ENCODE assay signal across 8 cellular contexts in the genomic region with DNA sequence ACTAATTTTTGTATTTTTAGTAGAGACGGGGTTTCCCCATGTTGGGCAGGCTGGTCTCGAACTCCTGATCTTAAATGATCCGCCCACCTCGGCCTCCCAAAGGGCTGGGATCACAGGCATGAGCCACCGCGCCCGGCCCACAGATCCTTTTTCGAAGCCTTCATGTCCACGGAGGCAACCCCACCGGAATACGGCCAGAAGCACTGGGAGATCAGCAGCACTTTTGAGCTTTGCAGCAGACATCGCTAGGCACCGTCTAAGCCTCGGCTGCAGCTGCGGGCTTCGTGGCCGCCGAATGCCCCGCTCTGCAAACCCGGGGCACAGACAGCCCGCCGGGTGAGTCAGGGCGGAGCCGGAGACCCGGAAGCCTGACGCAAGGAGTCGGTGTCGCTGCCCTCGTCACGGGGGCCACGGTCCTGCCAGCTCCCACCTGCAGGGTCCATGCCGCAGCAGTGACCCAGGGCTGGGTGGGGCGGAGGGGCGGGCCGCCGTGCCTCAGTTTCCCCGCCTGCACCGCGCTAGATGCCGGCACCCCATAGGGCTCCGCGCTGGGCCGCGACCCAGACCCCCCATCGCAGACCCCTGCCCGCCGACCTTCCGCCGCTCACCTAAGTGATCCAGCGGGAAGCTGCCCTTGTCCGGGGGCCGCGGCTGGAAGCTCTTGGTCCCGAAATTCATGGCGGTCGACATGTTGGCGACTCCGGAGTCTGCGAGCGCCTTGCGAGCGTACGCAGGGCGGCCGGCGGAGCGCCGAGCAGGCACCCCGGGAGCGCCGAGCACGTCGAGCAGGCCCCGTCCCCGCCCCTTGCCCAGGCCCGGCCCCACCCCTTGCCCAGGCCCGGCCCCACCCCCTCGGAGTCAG. TPM values are rescaled to one million over a fixed set of nuclear protein-coding genes. Genes with fewer than 3 reads are reported as not detected.
DNase-seq lines count a peak whose midpoint lies in the region; ATAC-seq and TF ChIP-seq lines count a peak whose summit lies in the region.

A gene with protein sequence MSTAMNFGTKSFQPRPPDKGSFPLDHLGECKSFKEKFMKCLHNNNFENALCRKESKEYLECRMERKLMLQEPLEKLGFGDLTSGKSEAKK (minus strand): TSS at position 730 of the 862 bp plus-strand sequence. CDS start 40 bp downstream, at position 690.

- H3F3A ChIP-seq in PC-3 (ENCODE audit: low read length, unreplicated experiment), result no peaks in the 10 kb centered on the region

- H3K4me3 ChIP-seq in HUES6 (ENCODE audit: low read depth, low read length) (peak within 1 kb of the TSS; percentile 98), PC-3 (ENCODE audit: low read length) (peak within 1 kb of the TSS; percentile 93), epithelial cell of proximal tubule (ENCODE audit: low read depth, low read length) (peak within 1 kb of the TSS; percentile 99), mucosa of rectum (ENCODE audit: low read length in 2 of 2) (peak within 1 kb of the TSS; percentile 77 to 81)

- H2AFZ ChIP-seq in PC-3 (ENCODE audit: low read length), result peak within 1 kb of the TSS; percentile 94

- peak within 1 kb of the TSS; percentile 82 for H3K9ac ChIP-seq in HUES6 (ENCODE audit: low read length)
- peak within 1 kb of the TSS; percentile 97 for H3K9ac ChIP-seq in PC-3 (ENCODE audit: low read length)
- H3K9ac ChIP-seq in mucosa of rectum (ENCODE audit: low read depth in 1 of 2, low read length in 2 of 2), result peak within 1 kb of the TSS; percentile 85 to 89

- intact Hi-C loops in PC-3 (cut with micrococcal nuclease), result no loop called here

- H3K9me2 ChIP-seq in PC-3 (replicated peaks; ENCODE audit: low read length), result no peaks in the 10 kb centered on the region

- peaks cover 24% of the 10 kb centered on the region for H4K20me1 ChIP-seq in PC-3 (ENCODE audit: low read length)

- peaks cover 45% of the 10 kb centered on the region for H3K79me2 ChIP-seq in PC-3 (ENCODE audit: low read length)

- CTCF ChIA-PET in PC-3 (lab: Charles Lee), result interaction anchor here (0.5 to 0.7 kb wide), 4 partner anchors 18 to 211 kb away, joined by 3 to 6 read pairs (median 4); no protein-coding TSS in a partner anchor

- in situ Hi-C loops in Caki2 (cut with HindIII; ENCODE audit: low pct_unique_long_range_greater_than_20kb, low sequenced_read_pairs), result no loop called here

- peak; percentile 67 for ATAC-seq in GM21423 (IDR thresholded peaks at IDR 0.05; ENCODE audit: unreplicated experiment)
- peak; percentile 93 for ATAC-seq in PC-3

- BruUV-seq in PC-3 (replicated peaks; lab: Mats Ljungman, UMichigan), result TSS peak; percentile 34

- H3K27me3 ChIP-seq in HUES6 (ENCODE audit: control insufficient read depth, insufficient read depth, low read length), result no peaks in the 10 kb centered on the region
- no peaks in the 10 kb centered on the region for H3K27me3 ChIP-seq in PC-3 (ENCODE audit: low read length)
- no peaks in the 10 kb centered on the region for H3K27me3 ChIP-seq in mucosa of rectum (ENCODE audit: control insufficient read depth in 2 of 2, insufficient read depth in 2 of 2, low read length in 2 of 2)

- peak within 1 kb of the TSS; percentile 90 for H3K27ac ChIP-seq in HUES6 (ENCODE audit: low read depth, low read length)
- H3K27ac ChIP-seq in PC-3 (ENCODE audit: low read length), result peak within 1 kb of the TSS; percentile 75
- H3K27ac ChIP-seq in mucosa of rectum (ENCODE audit: low read depth in 2 of 2, low read length in 2 of 2), result peak within 1 kb of the TSS; percentile 96 to 97

- POLR2A ChIA-PET in PC-3 (lab: Charles Lee; ENCODE audit: unreplicated experiment), result interaction anchor here (0.6 to 1.0 kb wide), 4 partner anchors 53 to 592 kb away, joined by 3 to 21 read pairs (median 7); no protein-coding TSS in a partner anchor

- peaks cover 26% of the 10 kb centered on the region for H3K36me3 ChIP-seq in HUES6 (ENCODE audit: control insufficient read depth, insufficient read depth, low read length)
- H3K36me3 ChIP-seq in PC-3 (ENCODE audit: low read depth, low read length), result peaks cover 24% of the 10 kb centered on the region
- H3K36me3 ChIP-seq in mucosa of rectum (ENCODE audit: control insufficient read depth in 2 of 2, insufficient read depth in 2 of 2, low read length in 2 of 2), result peaks cover 16 to 25% of the 10 kb centered on the region in 2 donors

- DNase-seq in Caki2 (ENCODE audit: low read depth), result peak; percentile 68
- peak; percentile 83 for DNase-seq in PC-3
- peak; percentile 85 for DNase-seq in activated T-cell treated with anti-CD3 and anti-CD28 coated beads for 4 hours
- DNase-seq in epithelial cell of proximal tubule (ENCODE audit: low read depth), result no peak
- peak; percentile 81 for DNase-seq in stimulated activated CD8-positive, alpha-beta memory T cell treated with anti-CD3 and anti-CD28 coated beads, Interleukin-4, amount 100 ng/mL, for 24 hours (ENCODE audit: low read depth)

- peaks cover 7% of the 10 kb centered on the region; the same call in 1 of the 2 replicates for H3K4me1 ChIP-seq in HUES6 (ENCODE audit: control insufficient read depth, insufficient read depth, low read length)
- 0 out of 2 replicates have a peak, but pooled peaks cover 4% of the 10 kb centered on the region for H3K4me1 ChIP-seq in PC-3 (ENCODE audit: insufficient read depth, low read length)
- H3K4me1 ChIP-seq in mucosa of rectum (ENCODE audit: control insufficient read depth in 2 of 2, insufficient read depth in 2 of 2, low read length in 2 of 2), result peaks cover 38% of the 10 kb centered on the region in 2 donors

- no peaks in the 10 kb centered on the region for H3K9me3 ChIP-seq in HUES6 (ENCODE audit: control insufficient read depth, insufficient read depth, low read depth, low read length)
- no peaks in the 10 kb centered on the region for H3K9me3 ChIP-seq in PC-3 (ENCODE audit: low read length)
- no peaks in the 10 kb centered on the region for H3K9me3 ChIP-seq in mucosa of rectum (ENCODE audit: control insufficient read depth in 2 of 2, low read length in 2 of 2)

- peak within 1 kb of the TSS; percentile 97 for H3K4me2 ChIP-seq in PC-3 (ENCODE audit: low read length)

- TF ChIP-seq CTCF in PC-3 (conservative IDR thresholded peaks at IDR 0.05; ENCODE audit: low read depth, low read length), result no peak
- TF ChIP-seq CTCF in epithelial cell of proximal tubule (conservative IDR thresholded peaks at IDR 0.05; ENCODE audit: low read depth, low read length), result no peak

RNA-seq across cellular contexts. Expression of the gene that starts here (rescaled TPM):
- 7.6 and 10.1 TPM in 2 replicates for total RNA-seq in Caki2 (2014; rRNA removed; shearing (Covaris generic); ENCODE audit: low replicate concordance)
- total RNA-seq in PC-3 (2014; rRNA removed), result 11.6 and 12.4 TPM in 2 replicates
- total RNA-seq in epithelial cell of proximal tubule, result 4.6 and 5.4 TPM in 2 replicates
